In genomic region chrX:34655496-34656258, GRCh38 we compare ENCODE assay signal across 9 cellular contexts. TPM values are rescaled to one million over a fixed set of nuclear protein-coding genes. Genes with fewer than 3 reads are reported as not detected.
DNase-seq lines count a peak whose midpoint lies in the region; ATAC-seq and TF ChIP-seq lines count a peak whose summit lies in the region.
"Had no signal": no experiment of that assay in that cellular context is flagged by ENCODE, and none has a peak within 500 bp of the region (broad histone marks: within the 10 kb centered on the region; RNA-seq: fewer than 3 reads in every experiment).

No MANE protein-coding gene starts in this region.

- H3K27ac ChIP-seq in psoas muscle: peak overlapping the region; percentile 82

- peaks cover 9% of the 10 kb centered on the region for H3K4me1 ChIP-seq in psoas muscle

- DNase-seq in ELR (ENCODE audit: low read depth) (peak; percentile 10), glomerular visceral epithelial cell (ENCODE audit: extremely low spot score) (peak; percentile 2), psoas muscle (no peak), AG08395 (ENCODE audit: low spot score) (no peak), NCI-H1436 treated with DMSO at 0.1 percent for 48 hours (lab: John Stamatoyannopoulos, UW) (no peak), HCEC 1CT (no peak)
- DNase-seq in stimulated activated CD4-positive, alpha-beta T cell treated with anti-CD3 and anti-CD28 coated beads, Interleukin-4, amount 100 ng/mL, for 4 hours: no peak
- DNase-seq: NCI-H2227 treated with DMSO at 0.1 percent for 48 hours had no signal

- TF ChIP-seq CTCF in WI38 (IDR thresholded peaks at IDR 0.05; ENCODE audit: low read depth, low read length) (no peak), psoas muscle (IDR thresholded peaks at IDR 0.05) (no peak)

- no peaks in the 10 kb centered on the region for H3K27me3 ChIP-seq in psoas muscle (ENCODE audit: insufficient read depth in 3 of 3, low read length in 2 of 3)

- no peak for ATAC-seq in psoas muscle

- no peaks in the 10 kb centered on the region for H3K36me3 ChIP-seq in psoas muscle (ENCODE audit: insufficient read depth in 1 of 2, low read depth in 1 of 2)

- 0 to 26% (median 2%) methylated on average over 13 of the region's 13 CpGs for WGBS in psoas muscle, 3 donors

- H3K4me3 ChIP-seq in WI38 (ENCODE audit: low read depth, low read length) (peak overlapping the region; percentile 74), psoas muscle (peak overlapping the region; percentile 64)

- no peaks in the 10 kb centered on the region for H3K9me3 ChIP-seq in psoas muscle

- intact Hi-C loops in psoas muscle (cut with DNase I): loop anchor here in 1 of 2 donors (10.0 kb wide), 1 partner anchor 209 kb away; no protein-coding TSS in a partner anchor

RNA-seq across cellular contexts. Expression of gene TMEM47, which starts 1.4 kb away (rescaled TPM):
- total RNA-seq in psoas muscle: 10 to 100 TPM; 17.3 to 34.3 (median 28.5) TPM
- polyA plus RNA-seq in psoas muscle: 10 to 100 TPM in 2 of 3 donors, 1 to 10 TPM in 1; 8.9 to 21.9 (median 11.0) TPM

Comparison
In these comparisons a context has a peak if more than half of its experiments do, and no peak if none do; other contexts are left out.
1. DNase-seq: peak in ELR (single experiment) and glomerular visceral epithelial cell (single experiment); none in psoas muscle (0 of 2), AG08395 (single experiment), NCI-H1436 treated with DMSO at 0.1 percent for 48 hours (single experiment), HCEC 1CT (single experiment) and stimulated activated CD4-positive, alpha-beta T cell treated with anti-CD3 and anti-CD28 coated beads, Interleukin-4, amount 100 ng/mL, for 4 hours (0 of 2).